Comparison of ENCODE assay signal across 8 cellular contexts in the genomic region with DNA sequence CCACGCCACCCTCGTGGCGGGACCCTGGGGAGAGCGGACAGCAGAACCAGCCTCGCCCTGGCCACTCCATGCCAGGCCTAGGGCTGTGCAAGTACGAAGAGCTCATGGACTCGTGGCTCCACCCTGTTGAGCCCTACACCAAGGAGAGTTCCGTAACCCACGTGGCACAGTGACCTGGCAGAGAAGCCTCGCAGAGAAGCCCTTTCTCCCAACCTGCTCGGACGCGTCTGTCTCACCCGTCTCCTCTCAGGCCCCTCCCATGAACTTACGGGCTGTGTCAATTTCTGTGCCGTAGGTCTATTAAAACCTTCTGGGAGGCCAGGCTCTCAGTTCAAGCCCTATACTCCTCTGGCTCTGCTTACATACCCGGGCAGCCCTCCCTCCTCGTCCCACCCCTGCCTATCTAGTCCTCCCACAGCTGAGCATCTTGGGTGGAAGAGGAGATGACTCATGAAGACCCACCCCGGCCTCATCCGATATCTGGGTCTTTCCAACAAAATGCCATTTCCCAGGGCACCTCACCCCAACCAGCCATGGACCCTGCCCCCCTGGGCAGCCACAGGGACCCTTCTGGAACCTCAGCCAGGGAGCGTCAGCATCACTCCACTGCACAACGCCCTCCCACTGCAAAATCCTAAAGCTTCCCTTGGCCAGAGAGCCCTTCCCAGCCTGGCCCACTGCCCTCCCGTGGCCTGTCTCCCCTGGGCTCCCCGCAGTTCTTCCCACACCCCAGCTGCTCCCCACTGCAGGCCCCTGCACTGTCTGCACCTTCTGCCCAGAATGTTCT.
DNase-seq lines count a peak whose midpoint lies in the region; ATAC-seq and TF ChIP-seq lines count a peak whose summit lies in the region.

No MANE protein-coding gene starts in this region.

- H3K4me3 ChIP-seq in retinal pigment epithelial cell (ENCODE audit: low read length) = peak overlapping the region; percentile 92

- ATAC-seq in GM21447 (IDR thresholded peaks at IDR 0.05; ENCODE audit: unreplicated experiment) = no peak

- H3K27ac ChIP-seq in VCaP = peak overlapping the region; percentile 73

- TF ChIP-seq CTCF in VCaP (conservative IDR thresholded peaks at IDR 0.05) (no peak), retinal pigment epithelial cell (conservative IDR thresholded peaks at IDR 0.05; ENCODE audit: low read depth, low read length) (no peak)

- DNase-seq in EH (ENCODE audit: low read depth) (peak; percentile 82), fibroblast of the conjunctiva (ENCODE audit: low read depth) (peak; percentile 84), retinal pigment epithelial cell (ENCODE audit: low read depth) (no peak), LoVo (ENCODE audit: low spot score) (no peak), SW480 (ENCODE audit: low spot score) (no peak)
- DNase-seq in NK-92 treated with Interleukin-12 subunit alpha and Interleukin-12 subunit beta, amount 100 ng/mL, for 24 hours (lab: John Stamatoyannopoulos, UW) = no peak

Comparison
In these comparisons a context has a peak if more than half of its experiments do, and no peak if none do; other contexts are left out.
1. DNase-seq: peak in EH (single experiment) and fibroblast of the conjunctiva (single experiment); none in retinal pigment epithelial cell (single experiment), NK-92 treated with Interleukin-12 subunit alpha and Interleukin-12 subunit beta, amount 100 ng/mL, for 24 hours (single experiment), LoVo (single experiment) and SW480 (single experiment).